In genomic region chr3:134061401-134061800, GRCh38 we compare ENCODE assay signal across 26 cellular contexts. TPM values are rescaled to one million over a fixed set of nuclear protein-coding genes. Genes with fewer than 3 reads are reported as not detected.
DNase-seq lines count a peak whose midpoint lies in the region; ATAC-seq, FAIRE-seq and TF ChIP-seq lines count a peak whose summit lies in the region.
"Had no signal": no experiment of that assay in that cellular context is flagged by ENCODE, and none has a peak within 500 bp of the region (broad histone marks: within the 10 kb centered on the region; RNA-seq: fewer than 3 reads in every experiment).

No MANE protein-coding gene starts in this region.

- peaks cover 82% of the 10 kb centered on the region for H3K4me1 Mint-ChIP-seq in nephron progenitor cell
- no peaks in the 10 kb centered on the region for H3K4me1 Mint-ChIP-seq in activated T-helper 17 cell treated with anti-CD3 and anti-CD28 coated beads, Interleukin-2, amount 50 U/mL, for 72 hours
- H3K4me1 Mint-ChIP-seq: CD4-positive, CD25-positive, alpha-beta regulatory T cell had no signal

- no peak overlapping the region for H3K4me3 Mint-ChIP-seq in nephron progenitor cell
- H3K4me3 Mint-ChIP-seq in activated T-helper 17 cell treated with anti-CD3 and anti-CD28 coated beads, Interleukin-2, amount 50 U/mL, for 72 hours = no peak overlapping the region
- H3K4me3 Mint-ChIP-seq: CD4-positive, CD25-positive, alpha-beta regulatory T cell had no signal

- H3K4me3 ChIP-seq in spleen = no peak overlapping the region
- H3K4me3 ChIP-seq: MG63 had no signal

- H3K9me3 ChIP-seq in spleen = no peaks in the 10 kb centered on the region
- H3K9me3 ChIP-seq: MG63, SK-N-SH had no signal

- TF ChIP-seq CTCF in C4-2B (conservative IDR thresholded peaks at IDR 0.05) (no peak), nephron progenitor cell (IDR thresholded peaks at IDR 0.05) (no peak), spleen (IDR thresholded peaks at IDR 0.05 in 8 of 11, conservative IDR thresholded peaks at IDR 0.05 in 3 of 11) (no peak)

- DNase-seq in ecto neural progenitor cell (ENCODE audit: low spot score) (peak; percentile 39), nephron progenitor cell (no peak), spleen (peak; percentile 52), AML-193 (lab: John Stamatoyannopoulos, UW) (no peak), RCC 7860 (ENCODE audit: low spot score) (no peak), COLO668 (lab: John Stamatoyannopoulos, UW; ENCODE audit: unreplicated experiment) (no peak)
- DNase-seq: 8988T; ACHN; CD4-positive, CD25-positive, alpha-beta regulatory T cell; KBM-7; MG63; NCI-H1105 treated with DMSO at 0.1 percent for 48 hours; NCI-H146; NCI-H1930; NCI-H2107; NCI-H446; NCI-H526; NCI-H82; SIG-M5; SK-N-SH had no signal

- no peaks in the 10 kb centered on the region for H3K27me3 ChIP-seq in spleen (replicated peaks in 1 of 7)
- H3K27me3 ChIP-seq: MG63 had no signal

- H3K9me3 Mint-ChIP-seq in nephron progenitor cell = no peaks in the 10 kb centered on the region
- H3K9me3 Mint-ChIP-seq in activated T-helper 17 cell treated with anti-CD3 and anti-CD28 coated beads, Interleukin-2, amount 50 U/mL, for 72 hours = no peaks in the 10 kb centered on the region

- H3K27ac ChIP-seq in C4-2B (peak overlapping the region; percentile 18), spleen (no peak overlapping the region)

- no peaks in the 10 kb centered on the region for H3K36me3 Mint-ChIP-seq in nephron progenitor cell (ENCODE audit: low read depth)
- no peaks in the 10 kb centered on the region for H3K36me3 Mint-ChIP-seq in activated T-helper 17 cell treated with anti-CD3 and anti-CD28 coated beads, Interleukin-2, amount 50 U/mL, for 72 hours (ENCODE audit: low read depth)
- H3K36me3 Mint-ChIP-seq: CD4-positive, CD25-positive, alpha-beta regulatory T cell had no signal

- FAIRE-seq in RCC 7860 (lab: Jason Lieb, UNC) = no peak
- FAIRE-seq: D721Med, GM19239, H54 had no signal

- peaks cover 18 to 68% (median 29%) of the 10 kb centered on the region in 6 donors for H3K4me1 ChIP-seq in spleen

- TF ChIP-seq POLR2A in spleen (IDR thresholded peaks at IDR 0.05) = no peak

- peak overlapping the region; percentile 85 for H3K27ac Mint-ChIP-seq in nephron progenitor cell
- H3K27ac Mint-ChIP-seq in activated T-helper 17 cell treated with anti-CD3 and anti-CD28 coated beads, Interleukin-2, amount 50 U/mL, for 72 hours = no peak overlapping the region

- 61 to 93% (median 78%) methylated on average over 7 of the region's 7 CpGs for WGBS in spleen, 5 donors

- intact Hi-C loops in spleen (cut with DNase I; ENCODE audit: low total_unique reads) = no loop called here

- H3K27me3 Mint-ChIP-seq in nephron progenitor cell (ENCODE audit: low read depth, poor library complexity) = peaks cover 22% of the 10 kb centered on the region
- peaks cover 16% of the 10 kb centered on the region for H3K27me3 Mint-ChIP-seq in activated T-helper 17 cell treated with anti-CD3 and anti-CD28 coated beads, Interleukin-2, amount 50 U/mL, for 72 hours

- H3K36me3 ChIP-seq in spleen = no peaks in the 10 kb centered on the region
- H3K36me3 ChIP-seq: MG63 had no signal

- no peak for ATAC-seq in activated T-helper 17 cell treated with anti-CD3 and anti-CD28 coated beads, Interleukin-2, amount 50 U/mL, for 72 hours (replicated peaks)
- ATAC-seq: Panc1 had no signal

RNA-seq across cellular contexts. Expression of gene SLCO2A1, which starts 31.7 kb away (rescaled TPM):
- total RNA-seq in spleen = 100 to 1,000 TPM in 1 of 7 donors, 10 to 100 TPM in 6; 18.2 to 118 (median 46.4) TPM
- polyA plus RNA-seq in spleen = 1 to 10 TPM; 4.8 to 6.7 (median 5.4) TPM
- not detected for total RNA-seq in activated T-helper 17 cell treated with anti-CD3 and anti-CD28 coated beads, Interleukin-2, amount 50 U/mL, for 72 hours
- total RNA-seq: CD4-positive, CD25-positive, alpha-beta regulatory T cell had no signal
- polyA plus RNA-seq: CD4-positive, CD25-positive, alpha-beta regulatory T cell had no signal

Comparison
In these comparisons a context has a peak if more than half of its experiments do, and no peak if none do; other contexts are left out.
1. DNase-seq: peak in ecto neural progenitor cell (single experiment) and spleen (single experiment); none in nephron progenitor cell (single experiment), AML-193 (0 of 2), RCC 7860 (single experiment) and COLO668 (single experiment).
2. RNA of gene SLCO2A1, which starts 31.7 kb away (total RNA-seq): 18.2 to 118 TPM in spleen; not detected in activated T-helper 17 cell treated with anti-CD3 and anti-CD28 coated beads, Interleukin-2, amount 50 U/mL, for 72 hours; every median in the first group is over 10 times any median in the second.